ENCODE assay signal across 9 cellular contexts in the genomic region with DNA sequence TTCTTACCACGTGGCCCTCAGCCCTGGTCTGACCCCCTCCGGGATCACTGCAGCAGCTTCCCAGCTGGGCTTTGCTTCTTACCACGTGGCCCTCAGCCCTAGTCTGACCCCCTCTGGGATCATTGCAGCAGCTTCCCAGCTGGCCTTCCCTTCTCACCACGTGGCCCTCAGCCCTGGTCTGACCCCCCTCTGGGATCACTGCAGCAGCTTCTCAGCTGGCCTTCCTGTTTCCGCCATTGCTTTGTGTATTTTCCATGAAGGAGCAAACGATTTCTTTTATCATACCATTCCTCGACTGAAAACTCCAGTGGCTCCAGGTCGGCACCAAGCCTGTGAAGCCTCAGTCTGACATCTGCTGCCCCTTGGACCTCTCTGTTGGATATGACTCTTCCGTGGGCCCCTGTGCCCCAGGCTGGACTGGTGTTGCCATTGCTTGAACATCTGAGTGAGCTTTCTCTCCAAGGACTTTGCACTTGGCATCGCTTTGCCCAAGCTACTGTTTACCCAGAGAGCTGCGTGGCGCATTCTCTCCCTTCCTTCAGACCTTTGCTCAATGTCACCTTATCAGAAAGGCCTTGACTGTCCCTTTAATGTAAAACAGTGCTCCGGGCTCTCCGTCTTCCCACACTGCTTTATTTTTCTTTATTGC. TPM values are rescaled to one million over a fixed set of nuclear protein-coding genes. Genes with fewer than 3 reads are reported as not detected.
A peak's percentile ranks its signal among the peaks of the same experiment; 100 is the strongest.
DNase-seq lines count a peak whose midpoint lies in the region; ATAC-seq, FAIRE-seq and TF ChIP-seq lines count a peak whose summit lies in the region.
"Not testable (repeated sequence)": the region's sequence is repeated elsewhere in the genome, so short reads cannot be mapped to it uniquely, and the experiment has no call there.
"Had no signal": no experiment of that assay in that cellular context is flagged by ENCODE, and none has a peak within 500 bp of the region (broad histone marks: within the 10 kb centered on the region; RNA-seq: fewer than 3 reads in every experiment).

No MANE protein-coding gene starts in this region.

- not testable (repeated sequence) for TF ChIP-seq CTCF in liver (IDR thresholded peaks at IDR 0.05; ENCODE audit: low read depth, low read length, missing input control); pancreas (IDR thresholded peaks at IDR 0.05)

- not testable (repeated sequence) for TF ChIP-seq RAD21 in liver (IDR thresholded peaks at IDR 0.05)

- H3K9ac ChIP-seq in liver (ENCODE audit: low read depth in 1 of 2, low read length in 2 of 2) = not testable (repeated sequence)

- H3K4me1 ChIP-seq in liver (ENCODE audit: control insufficient read depth in 4 of 4, insufficient read depth in 4 of 4, low read length in 3 of 4); pancreas: not testable (repeated sequence)

- intact Hi-C loops in Right ventricle myocardium superior (cut with DNase I); left cardiac atrium (cut with DNase I); left colon (cut with DNase I, micrococcal nuclease); pancreas (cut with DNase I): not testable (repeated sequence)

- ATAC-seq in Right ventricle myocardium superior (ENCODE audit: poor library complexity) = peak; percentile 75
- peak; percentile 55 to 91 for ATAC-seq in left cardiac atrium
- ATAC-seq in left colon = peak; percentile 77
- peak; percentile 82 to 90 (median 88) for ATAC-seq in pancreas

- WGBS in liver = 46% methylated on average over 4 of the region's 14 CpGs
- WGBS in pancreas, 2 donors = 5 to 28% methylated on average over 4 of the region's 14 CpGs

- H3K27me3 ChIP-seq in liver (ENCODE audit: control insufficient read depth in 4 of 4, insufficient read depth in 4 of 4, low read length in 3 of 4); pancreas: not testable (repeated sequence)

- not testable (repeated sequence) for H3K36me3 ChIP-seq in liver (ENCODE audit: control insufficient read depth in 4 of 4, insufficient read depth in 3 of 4, low read depth in 1 of 4, low read length in 3 of 4); pancreas

- H3K4me3 ChIP-seq in liver (ENCODE audit: low read depth in 1 of 3, low read length in 3 of 3); pancreas: not testable (repeated sequence)

- FAIRE-seq in pancreas (lab: Jason Lieb, UNC) = not testable (repeated sequence)

- not testable (repeated sequence) for DNase-seq in Right ventricle myocardium superior, left cardiac atrium, left colon
- DNase-seq in pancreas = peak in 2 of 6 donors; percentile 10

- not testable (repeated sequence) for H3K9me3 ChIP-seq in liver (ENCODE audit: control insufficient read depth in 4 of 4, low read length in 3 of 4); pancreas

- H3K27ac ChIP-seq in liver (ENCODE audit: low read depth in 1 of 2, low read length in 2 of 2); pancreas: not testable (repeated sequence)

TF ChIP-seq in liver, 16 proteins besides CTCF, POLR2A, EP300 and RAD21:
- peak in 1 of 2 donors; percentile 17 for TF ChIP-seq RXRA (IDR thresholded peaks at IDR 0.05)
- TF ChIP-seq YY1 (IDR thresholded peaks at IDR 0.05) = peak; percentile 11

RNA-seq across cellular contexts. Expression of gene NOMO3, which starts 40.4 kb away (rescaled TPM):
- total RNA-seq in Right ventricle myocardium superior (32.9 TPM), left cardiac atrium (100 to 1,000 TPM in 1 of 2 donors, 10 to 100 TPM in 1; 42.0 to 110 TPM), left colon (10 to 100 TPM; 29.8 to 49.3 TPM), liver (10 to 100 TPM; 12.6 to 31.6 TPM), pancreas (100 to 1,000 TPM in 3 of 6 donors, 10 to 100 TPM in 3; 45.5 to 121 (median 85.2) TPM)
- polyA plus RNA-seq in liver (10 to 100 TPM in 1 of 2 donors, 1 to 10 TPM in 1; 4.5 to 16.6 TPM), pancreas (10 to 100 TPM; 30.6 to 30.8 TPM)

RNA-seq across cellular contexts. Expression of gene ABCC6, which starts 49.4 kb away (rescaled TPM):
- total RNA-seq in Right ventricle myocardium superior (1.5 TPM), left cardiac atrium (1 to 10 TPM; 2.0 to 8.2 TPM), left colon (10 to 100 TPM; 20.2 to 27.8 TPM), liver (100 to 1,000 TPM; 107 to 162 TPM), pancreas (10 to 100 TPM; 10.8 to 20.2 (median 13.6) TPM)
- polyA plus RNA-seq in liver (10 to 100 TPM; 50.6 to 84.6 TPM), pancreas (10 to 100 TPM; 25.4 to 30.6 TPM)
- total RNA-seq: A172; A673; CD4-positive, alpha-beta memory T cell; Daoy had no signal
